30 cellular contexts compared by ENCODE assay signal in genomic region chr7:159158888-159159405, GRCh38. TPM values are rescaled to one million over a fixed set of nuclear protein-coding genes. Genes with fewer than 3 reads are reported as not detected.
"Had no signal": no experiment of that assay in that cellular context is flagged by ENCODE, and none has a peak within 500 bp of the region (broad histone marks: within the 10 kb centered on the region; RNA-seq: fewer than 3 reads in every experiment).

No MANE protein-coding gene starts in this region.

- H3K27me3 Mint-ChIP-seq: activated CD8-positive, alpha-beta T cell treated with anti-CD3 and anti-CD28 coated beads for 36 hours; activated T-helper 17 cell treated with anti-CD3 and anti-CD28 coated beads, Interleukin-2, amount 50 U/mL, for 72 hours; naive B cell; progenitor cell of endocrine pancreas; stimulated activated memory B cell treated with anti-CD40 and anti-IgM and Interleukin-4, amounts not matched to agents 10 μg/mL and 1 μg/mL and 100 μg/mL, for 72 hours; stimulated activated naive CD8-positive, alpha-beta T cell treated with anti-CD3 and anti-CD28 coated beads, Interleukin-15, amount 100 ng/mL, for 72 hours had no signal

- H3K36me3 ChIP-seq: brain microvascular endothelial cell, gastroesophageal sphincter, ovary, sigmoid colon had no signal

- H3K4me1 Mint-ChIP-seq: activated CD4-positive, alpha-beta T cell treated with anti-CD3 and anti-CD28 coated beads, Interleukin-2, amount 10 ng/mL, durations not matched to agents 7 days and 5 days; activated T-helper 17 cell treated with anti-CD3 and anti-CD28 coated beads, Interleukin-2, amount 50 U/mL, for 72 hours; naive B cell; nephron progenitor cell; stimulated activated memory B cell treated with anti-CD40 and anti-IgM and Interleukin-4, amounts not matched to agents 10 μg/mL and 1 μg/mL and 100 μg/mL, for 72 hours; stimulated activated naive CD8-positive, alpha-beta T cell treated with anti-CD3 and anti-CD28 coated beads, Interleukin-15, amount 100 ng/mL, for 72 hours had no signal

- H3K4me3 ChIP-seq: coronary artery, dorsolateral prefrontal cortex, gastroesophageal sphincter, hepatocyte, ovary, sigmoid colon had no signal

- H2AFZ ChIP-seq: hepatocyte had no signal

- H3K9me3 ChIP-seq: gastroesophageal sphincter, ovary, sigmoid colon had no signal

- H3K9me3 Mint-ChIP-seq: activated CD4-positive, alpha-beta T cell treated with anti-CD3 and anti-CD28 coated beads, Interleukin-2, amount 10 ng/mL, durations not matched to agents 7 days and 5 days; activated CD8-positive, alpha-beta T cell treated with anti-CD3 and anti-CD28 coated beads for 36 hours; activated T-cell treated with anti-CD3 and anti-CD28 coated beads, Interleukin-2, amount 50 U/mL, for 4 hours; activated T-helper 17 cell treated with anti-CD3 and anti-CD28 coated beads, Interleukin-2, amount 50 U/mL, for 72 hours; stimulated activated memory B cell treated with anti-CD40 and anti-IgM and Interleukin-4, amounts not matched to agents 10 μg/mL and 1 μg/mL and 100 μg/mL, for 72 hours; stimulated activated naive CD8-positive, alpha-beta T cell treated with anti-CD3 and anti-CD28 coated beads, Interleukin-15, amount 100 ng/mL, for 72 hours had no signal

- ATAC-seq: activated CD8-positive, alpha-beta T cell treated with anti-CD3 and anti-CD28 coated beads for 36 hours; activated T-cell treated with anti-CD3 and anti-CD28 coated beads, Interleukin-2, amount 50 U/mL, for 4 hours; activated T-helper 17 cell treated with anti-CD3 and anti-CD28 coated beads, Interleukin-2, amount 50 U/mL, for 72 hours; gastroesophageal sphincter; left ventricle myocardium superior had no signal

- H3K4me3 Mint-ChIP-seq: activated CD4-positive, alpha-beta T cell treated with anti-CD3 and anti-CD28 coated beads, Interleukin-2, amount 10 ng/mL, durations not matched to agents 7 days and 5 days; activated CD8-positive, alpha-beta T cell treated with anti-CD3 and anti-CD28 coated beads for 36 hours; activated T-cell treated with anti-CD3 and anti-CD28 coated beads, Interleukin-2, amount 50 U/mL, for 4 hours; activated T-helper 17 cell treated with anti-CD3 and anti-CD28 coated beads, Interleukin-2, amount 50 U/mL, for 72 hours; naive B cell; nephron progenitor cell; stimulated activated memory B cell treated with anti-CD40 and anti-IgM and Interleukin-4, amounts not matched to agents 10 μg/mL and 1 μg/mL and 100 μg/mL, for 72 hours; stimulated activated naive CD8-positive, alpha-beta T cell treated with anti-CD3 and anti-CD28 coated beads, Interleukin-15, amount 100 ng/mL, for 72 hours had no signal

- H3K27ac Mint-ChIP-seq: activated CD4-positive, alpha-beta T cell treated with anti-CD3 and anti-CD28 coated beads, Interleukin-2, amount 10 ng/mL, durations not matched to agents 7 days and 5 days; activated CD8-positive, alpha-beta T cell treated with anti-CD3 and anti-CD28 coated beads for 36 hours; activated T-helper 17 cell treated with anti-CD3 and anti-CD28 coated beads, Interleukin-2, amount 50 U/mL, for 72 hours; naive B cell; nephron progenitor cell; progenitor cell of endocrine pancreas; stimulated activated memory B cell treated with anti-CD40 and anti-IgM and Interleukin-4, amounts not matched to agents 10 μg/mL and 1 μg/mL and 100 μg/mL, for 72 hours; stimulated activated naive CD8-positive, alpha-beta T cell treated with anti-CD3 and anti-CD28 coated beads, Interleukin-15, amount 100 ng/mL, for 72 hours had no signal

- H3K4me1 ChIP-seq: gastroesophageal sphincter, sigmoid colon had no signal

- H3K27me3 ChIP-seq: brain microvascular endothelial cell, hepatocyte, ovary, sigmoid colon had no signal

- H3K36me3 Mint-ChIP-seq: naive B cell; stimulated activated memory B cell treated with anti-CD40 and anti-IgM and Interleukin-4, amounts not matched to agents 10 μg/mL and 1 μg/mL and 100 μg/mL, for 72 hours had no signal

- H3K79me2 ChIP-seq: hepatocyte had no signal

- H3K4me2 ChIP-seq: hepatocyte had no signal

- H3K27ac ChIP-seq: brain microvascular endothelial cell, coronary artery, dorsolateral prefrontal cortex, gastroesophageal sphincter, hepatocyte, ovary, sigmoid colon had no signal

- DNase-seq: activated CD4-positive, alpha-beta T cell treated with anti-CD3 and anti-CD28 coated beads, Interleukin-2, amount 10 ng/mL, durations not matched to agents 7 days and 5 days; activated CD4-positive, CD25-positive, alpha-beta regulatory T cell treated with anti-CD3 and anti-CD28 coated beads, Interleukin-2, amount 50 U/mL, for 72 hours; activated CD8-positive, alpha-beta T cell treated with anti-CD3 and anti-CD28 coated beads for 36 hours; activated gamma-delta T cell treated with Interleukin-2 at 50 U/mL for 16 hours; activated naive CD4-positive, alpha-beta T cell treated with anti-CD3 and anti-CD28 coated beads, Interleukin-2, amount 50 U/mL, for 16 hours; activated T-cell treated with anti-CD3 and anti-CD28 coated beads, Interleukin-2, amount 50 U/mL, for 4 hours; amniotic stem cell; brain microvascular endothelial cell; dorsolateral prefrontal cortex; effector memory CD4-positive, alpha-beta T cell; left ventricle myocardium superior; naive B cell; nephron progenitor cell; ovary; sigmoid colon; small intestine; stimulated activated CD4-positive, alpha-beta T cell treated with anti-CD3 and anti-CD28 coated beads, Interleukin-4, amount 100 ng/mL, for 24 hours; stimulated activated naive CD8-positive, alpha-beta T cell treated with anti-CD3 and anti-CD28 coated beads, Interleukin-15, amount 100 ng/mL, for 72 hours; substantia nigra; T1000 had no signal

RNA-seq across cellular contexts. Expression of gene VIPR2, which starts 14.3 kb away (rescaled TPM):
- total RNA-seq: activated CD4-positive, alpha-beta T cell treated with anti-CD3 and anti-CD28 coated beads, Interleukin-2, amount 10 ng/mL, durations not matched to agents 7 days and 5 days; epithelial cell of proximal tubule; fibroblast of lung; fibroblast of villous mesenchyme; lung microvascular endothelial cell had no signal
